ENCODE assay signal across 17 cellular contexts in genomic region chr11:285021-285893, GRCh38. TPM values are rescaled to one million over a fixed set of nuclear protein-coding genes. Genes with fewer than 3 reads are reported as not detected.
DNase-seq lines count a peak whose midpoint lies in the region; ATAC-seq, FAIRE-seq and TF ChIP-seq lines count a peak whose summit lies in the region.
"Had no signal": no experiment of that assay in that cellular context is flagged by ENCODE, and none has a peak within 500 bp of the region (broad histone marks: within the 10 kb centered on the region; RNA-seq: fewer than 3 reads in every experiment).

No MANE protein-coding gene starts in this region.

- no peak for FAIRE-seq in HepG2 (lab: Jason Lieb, UNC)
- FAIRE-seq: D721Med had no signal

- H3K4me3 Mint-ChIP-seq in activated CD4-positive, alpha-beta memory T cell treated with anti-CD3 and anti-CD28 coated beads for 36 hours, result no peak overlapping the region
- H3K4me3 Mint-ChIP-seq: neural progenitor cell had no signal

- H4K20me1 ChIP-seq in HepG2 (ENCODE audit: insufficient read depth, low read length), result no peaks in the 10 kb centered on the region

- no peaks in the 10 kb centered on the region for H3K9me3 ChIP-seq in HepG2 (ENCODE audit: low read length)

- no peak for TF ChIP-seq EP300 in HepG2 (IDR thresholded peaks at IDR 0.05; ENCODE audit: low read depth in 2 of 2, low read length in 2 of 2)
- TF ChIP-seq EP300 in HepG2 (CRISPR knock-in tag; IDR thresholded peaks at IDR 0.05; ENCODE audit: borderline replicate concordance), result no peak

- H3K4me2 ChIP-seq in HepG2 (ENCODE audit: low read depth, low read length), result no peak overlapping the region
- H3K4me2 ChIP-seq: hepatocyte, neural progenitor cell had no signal

- BruUV-seq in HepG2 (replicated peaks; lab: Mats Ljungman, UMichigan), result no TSS peak

- peaks cover 46% of the 10 kb centered on the region for H3K4me1 Mint-ChIP-seq in activated CD4-positive, alpha-beta memory T cell treated with anti-CD3 and anti-CD28 coated beads for 36 hours (ENCODE audit: low read depth)

- no peak overlapping the region for H3K27ac ChIP-seq in HepG2 (ENCODE audit: extremely low read length, insufficient read depth, low read length)
- H3K27ac ChIP-seq: brain microvascular endothelial cell, hepatocyte, neural progenitor cell had no signal

- TF ChIP-seq CTCF in HepG2 (CRISPR knock-in tag; IDR thresholded peaks at IDR 0.05), result no peak

- TF ChIP-seq POLR2A in HepG2 (IDR thresholded peaks at IDR 0.05; ENCODE audit: insufficient read depth in 1 of 2, low read depth in 2 of 2, low read length in 2 of 2), result no peak

- H3K9ac ChIP-seq in HepG2 (ENCODE audit: insufficient read depth, low read depth, low read length), result no peak overlapping the region
- H3K9ac ChIP-seq: neural progenitor cell had no signal

- H3K36me3 Mint-ChIP-seq in activated CD4-positive, alpha-beta memory T cell treated with anti-CD3 and anti-CD28 coated beads for 36 hours, result peaks cover 6% of the 10 kb centered on the region
- H3K36me3 Mint-ChIP-seq: neural progenitor cell had no signal

- peaks cover 16% of the 10 kb centered on the region for H3K27me3 Mint-ChIP-seq in activated CD4-positive, alpha-beta memory T cell treated with anti-CD3 and anti-CD28 coated beads for 36 hours

- no peak for TF ChIP-seq RAD21 in HepG2 (CRISPR knock-in tag; IDR thresholded peaks at IDR 0.05)

- H3K79me2 ChIP-seq in HepG2 (ENCODE audit: insufficient read depth, low read length), result no peaks in the 10 kb centered on the region
- H3K79me2 ChIP-seq: hepatocyte had no signal

- in situ Hi-C loops in HepG2 (cut with HindIII; ENCODE audit: extremely low pct_ligation_motif_present, low pct_unique_long_range_greater_than_20kb), result no loop called here

- peaks cover 9 to 78% of the 10 kb centered on the region in 2 experiments; a peak in 4 of 5 replicates for H3K27me3 ChIP-seq in HepG2 (ENCODE audit: control insufficient read depth in 1 of 2, insufficient read depth in 2 of 2, low read length in 2 of 2)
- H3K27me3 ChIP-seq: hepatocyte had no signal

- no peak overlapping the region for H3K4me3 ChIP-seq in HepG2 (replicated peaks in 1 of 3; ENCODE audit: insufficient read depth in 1 of 3, low read depth in 2 of 3, low read length in 3 of 3)
- H3K4me3 ChIP-seq: hepatocyte, neural progenitor cell had no signal

- H3K9me3 Mint-ChIP-seq in activated CD4-positive, alpha-beta memory T cell treated with anti-CD3 and anti-CD28 coated beads for 36 hours, result no peaks in the 10 kb centered on the region

- peak; percentile 23 for ATAC-seq in HepG2
- no peak for ATAC-seq in HG03139 (IDR thresholded peaks at IDR 0.05; ENCODE audit: unreplicated experiment)
- ATAC-seq in HG02798 (IDR thresholded peaks at IDR 0.05; ENCODE audit: poor library complexity, unreplicated experiment), result no peak

- WGBS in HepG2 (ENCODE audit: low lambda C conversion rate), result 38% methylated on average over 10 of the region's 29 CpGs

- H3K4me1 ChIP-seq in HepG2 (ENCODE audit: insufficient read depth, low read length), result peaks cover 41% of the 10 kb centered on the region

- no peak overlapping the region for H3K27ac Mint-ChIP-seq in activated CD4-positive, alpha-beta memory T cell treated with anti-CD3 and anti-CD28 coated beads for 36 hours

- no peaks in the 10 kb centered on the region for H3K36me3 ChIP-seq in HepG2 (replicated peaks in 1 of 2; ENCODE audit: control insufficient read depth in 1 of 2, insufficient read depth in 2 of 2, low read length in 2 of 2)
- H3K36me3 ChIP-seq: brain microvascular endothelial cell, neural progenitor cell had no signal

- POLR2A ChIA-PET in activated CD4-positive, alpha-beta memory T cell treated with anti-CD3 and anti-CD28 coated beads for 36 hours (lab: Charles Lee), result no interaction called here
- POLR2A ChIA-PET in HepG2 (lab: Yijun Ruan, JAX), result no interaction called here

- CTCF ChIA-PET in activated CD4-positive, alpha-beta memory T cell treated with anti-CD3 and anti-CD28 coated beads for 36 hours (lab: Charles Lee), result interaction anchor here (9.1 kb wide), 1 partner anchor 34 kb away, joined by 57 read pairs; no protein-coding TSS in a partner anchor
- CTCF ChIA-PET in HepG2 (lab: Yijun Ruan, JAX; ENCODE audit: low intra/inter-chr PET ratio, low total read pairs), result no interaction called here

- intact Hi-C loops in activated CD4-positive, alpha-beta memory T cell treated with anti-CD3 and anti-CD28 coated beads for 36 hours (cut with micrococcal nuclease), result loop anchor here (5.0 kb wide), 1 partner anchor 48 kb away; the partner anchor contains the start of genes PSMD13 and SIRT3
- intact Hi-C loops in HepG2 (cut with micrococcal nuclease; ENCODE audit: unreplicated experiment), result no loop called here

- peak; percentile 1 for DNase-seq in activated naive CD4-positive, alpha-beta T cell treated with Interleukin-2 at 50 U/mL for 16 hours
- DNase-seq in activated naive CD4-positive, alpha-beta T cell treated with anti-CD3 and anti-CD28 coated beads, Interleukin-2, amount 50 U/mL, for 16 hours, result no peak
- DNase-seq in activated CD4-positive, alpha-beta memory T cell treated with anti-CD3 and anti-CD28 coated beads for 36 hours, result peak; percentile 9
- DNase-seq in HepG2 (ENCODE audit: low spot score) (no peak), hypothalamus (lab: John Stamatoyannopoulos, UW) (no peak)
- DNase-seq in stimulated activated CD8-positive, alpha-beta memory T cell treated with anti-CD3 and anti-CD28 coated beads, Interleukin-4, amount 100 ng/mL, for 48 hours, result peak; percentile 20
- DNase-seq: activated CD4-positive, CD25-positive, alpha-beta regulatory T cell; brain microvascular endothelial cell; NCI-H1417 treated with DMSO at 0.1 percent for 48 hours; NCI-H446 had no signal

- no peak overlapping the region for H2AFZ ChIP-seq in HepG2 (ENCODE audit: low read length)
- H2AFZ ChIP-seq: hepatocyte, neural progenitor cell had no signal

RNA-seq across cellular contexts. Expression of gene PGGHG, which starts 3.7 kb away (rescaled TPM):
- total RNA-seq in activated CD4-positive, alpha-beta memory T cell treated with anti-CD3 and anti-CD28 coated beads for 36 hours, result 10 to 100 TPM; 74.3 to 75.0 TPM
- 1.5 and 5.9 TPM in 2 replicates for total RNA-seq in HepG2 (2016; rRNA removed; fragmentation: Illumina TruSeq; extraction: Trizol)
- total RNA-seq in HepG2 (2016; cell fraction: cytosol; rRNA removed; fragmentation: Illumina TruSeq; extraction: Trizol; ENCODE audit: low read depth), result 0.51 and 0.79 TPM in 2 replicates
- 1.7 and 6.0 TPM in 2 replicates for total RNA-seq in HepG2 (2016; cell fraction: insoluble cytoplasmic fraction; rRNA removed; fragmentation: Illumina TruSeq; extraction: Trizol)
- total RNA-seq in HepG2 (2016; cell fraction: membrane; rRNA removed; fragmentation: Illumina TruSeq; extraction: Trizol), result 0.96 and 1.2 TPM in 2 replicates
- 6.6 and 7.9 TPM in 2 replicates for total RNA-seq in HepG2 (2016; cell fraction: nucleus; rRNA removed; fragmentation: Illumina TruSeq; extraction: Trizol)
- polyA plus RNA-seq in HepG2 (2011; rRNA removed), result 14.8 and 17.4 TPM in 2 replicates
- polyA plus RNA-seq in HepG2 (2011; cell fraction: cytosol; rRNA removed), result 2.8 and 4.0 TPM in 2 replicates
- 254 and 355 TPM in 2 replicates for polyA plus RNA-seq in HepG2 (2011; cell fraction: nucleus; rRNA removed)
- polyA plus RNA-seq in HepG2 (2012), result 11.4 and 16.7 TPM in 2 replicates
- 0.29 and 0.37 TPM in 2 replicates for polyA plus RNA-seq in HepG2 (2016; cell fraction: cytosol; fragmentation: Illumina TruSeq; extraction: Trizol; ENCODE audit: low read depth)
- 1.6 and 2.4 TPM in 2 replicates for polyA plus RNA-seq in HepG2 (2016; cell fraction: insoluble cytoplasmic fraction; fragmentation: Illumina TruSeq; extraction: Trizol; ENCODE audit: low read depth)
- 0.88 and 1.1 TPM in 2 replicates for polyA plus RNA-seq in HepG2 (2016; cell fraction: membrane; fragmentation: Illumina TruSeq; extraction: Trizol; ENCODE audit: low read depth)
- polyA plus RNA-seq in HepG2 (2016; cell fraction: nucleus; fragmentation: Illumina TruSeq; extraction: Trizol; ENCODE audit: insufficient read depth, low read depth), result 30.4 and 30.9 TPM in 2 replicates
- 2.9 and 7.7 TPM in 2 replicates for polyA minus RNA-seq in HepG2 (2011; rRNA and poly(A)+ RNA removed; ENCODE audit: low replicate concordance)
- 1.9 and 2.7 TPM in 2 replicates for polyA minus RNA-seq in HepG2 (2011; cell fraction: cytosol; rRNA and poly(A)+ RNA removed)
- polyA minus RNA-seq in HepG2 (2011; cell fraction: nucleus; rRNA and poly(A)+ RNA removed), result 13.7 and 13.8 TPM in 2 replicates

RNA-seq across cellular contexts. Expression of gene NLRP6, which starts 7.0 kb away (rescaled TPM):
- 1 to 10 TPM in 1 of 2 experiments, under 1 TPM in 1; 0.99 to 1.2 TPM for total RNA-seq in activated CD4-positive, alpha-beta memory T cell treated with anti-CD3 and anti-CD28 coated beads for 36 hours
- total RNA-seq in HepG2 (2016; rRNA removed; fragmentation: Illumina TruSeq; extraction: Trizol), result not detected in 2 replicates
- total RNA-seq in HepG2 (2016; cell fraction: cytosol; rRNA removed; fragmentation: Illumina TruSeq; extraction: Trizol; ENCODE audit: low read depth), result not detected in 2 replicates
- total RNA-seq in HepG2 (2016; cell fraction: insoluble cytoplasmic fraction; rRNA removed; fragmentation: Illumina TruSeq; extraction: Trizol), result not detected in 2 replicates
- not detected in 2 replicates for total RNA-seq in HepG2 (2016; cell fraction: membrane; rRNA removed; fragmentation: Illumina TruSeq; extraction: Trizol)
- total RNA-seq in HepG2 (2016; cell fraction: nucleus; rRNA removed; fragmentation: Illumina TruSeq; extraction: Trizol), result not detected in 2 replicates
- polyA plus RNA-seq in HepG2 (2011; rRNA removed), result not detected in 2 replicates
- not detected in 2 replicates for polyA plus RNA-seq in HepG2 (2011; cell fraction: cytosol; rRNA removed)
- polyA plus RNA-seq in HepG2 (2011; cell fraction: nucleus; rRNA removed), result not detected in 2 replicates
- polyA plus RNA-seq in HepG2 (2012), result not detected in 2 replicates
- polyA plus RNA-seq in HepG2 (2016; cell fraction: cytosol; fragmentation: Illumina TruSeq; extraction: Trizol; ENCODE audit: low read depth), result not detected in 2 replicates
- polyA plus RNA-seq in HepG2 (2016; cell fraction: insoluble cytoplasmic fraction; fragmentation: Illumina TruSeq; extraction: Trizol; ENCODE audit: low read depth), result not detected in 2 replicates
- not detected in 2 replicates for polyA plus RNA-seq in HepG2 (2016; cell fraction: membrane; fragmentation: Illumina TruSeq; extraction: Trizol; ENCODE audit: low read depth)
- polyA plus RNA-seq in HepG2 (2016; cell fraction: nucleus; fragmentation: Illumina TruSeq; extraction: Trizol; ENCODE audit: insufficient read depth, low read depth), result not detected in 2 replicates
- polyA minus RNA-seq in HepG2 (2011; rRNA and poly(A)+ RNA removed; ENCODE audit: low replicate concordance), result not detected in 2 replicates
- polyA minus RNA-seq in HepG2 (2011; cell fraction: cytosol; rRNA and poly(A)+ RNA removed), result not detected in 2 replicates
- polyA minus RNA-seq in HepG2 (2011; cell fraction: nucleus; rRNA and poly(A)+ RNA removed), result not detected in 2 replicates
- total RNA-seq: fibroblast of lung, H4, hepatocyte had no signal
- polyA plus RNA-seq: fibroblast of lung had no signal

RNA-seq across cellular contexts. Expression of gene IFITM5, which starts 14.1 kb away (rescaled TPM):
- total RNA-seq in activated CD4-positive, alpha-beta memory T cell treated with anti-CD3 and anti-CD28 coated beads for 36 hours, result not detected
- total RNA-seq in HepG2 (2016; rRNA removed; fragmentation: Illumina TruSeq; extraction: Trizol), result not detected in 2 replicates
- not detected in 2 replicates for total RNA-seq in HepG2 (2016; cell fraction: cytosol; rRNA removed; fragmentation: Illumina TruSeq; extraction: Trizol; ENCODE audit: low read depth)
- not detected in 2 replicates for total RNA-seq in HepG2 (2016; cell fraction: insoluble cytoplasmic fraction; rRNA removed; fragmentation: Illumina TruSeq; extraction: Trizol)
- total RNA-seq in HepG2 (2016; cell fraction: membrane; rRNA removed; fragmentation: Illumina TruSeq; extraction: Trizol), result not detected in 2 replicates
- total RNA-seq in HepG2 (2016; cell fraction: nucleus; rRNA removed; fragmentation: Illumina TruSeq; extraction: Trizol), result not detected in 2 replicates
- not detected in 2 replicates for polyA plus RNA-seq in HepG2 (2011; rRNA removed)
- not detected in 2 replicates for polyA plus RNA-seq in HepG2 (2011; cell fraction: cytosol; rRNA removed)
- not detected in 2 replicates for polyA plus RNA-seq in HepG2 (2011; cell fraction: nucleus; rRNA removed)
- not detected in 2 replicates for polyA plus RNA-seq in HepG2 (2012)
- polyA plus RNA-seq in HepG2 (2016; cell fraction: cytosol; fragmentation: Illumina TruSeq; extraction: Trizol; ENCODE audit: low read depth), result not detected in 2 replicates
- not detected in 2 replicates for polyA plus RNA-seq in HepG2 (2016; cell fraction: insoluble cytoplasmic fraction; fragmentation: Illumina TruSeq; extraction: Trizol; ENCODE audit: low read depth)
- polyA plus RNA-seq in HepG2 (2016; cell fraction: membrane; fragmentation: Illumina TruSeq; extraction: Trizol; ENCODE audit: low read depth), result not detected in 2 replicates
- not detected in 2 replicates for polyA plus RNA-seq in HepG2 (2016; cell fraction: nucleus; fragmentation: Illumina TruSeq; extraction: Trizol; ENCODE audit: insufficient read depth, low read depth)
- polyA minus RNA-seq in HepG2 (2011; rRNA and poly(A)+ RNA removed; ENCODE audit: low replicate concordance), result not detected in 2 replicates
- not detected in 2 replicates for polyA minus RNA-seq in HepG2 (2011; cell fraction: cytosol; rRNA and poly(A)+ RNA removed)
- not detected in 2 replicates for polyA minus RNA-seq in HepG2 (2011; cell fraction: nucleus; rRNA and poly(A)+ RNA removed)
- total RNA-seq: H4, hepatocyte had no signal
- polyA plus RNA-seq: fibroblast of lung, hepatocyte had no signal

RNA-seq across cellular contexts. Expression of gene IFITM2, which starts 22.4 kb away (rescaled TPM):
- 100 to 1,000 TPM; 525 to 561 TPM for total RNA-seq in activated CD4-positive, alpha-beta memory T cell treated with anti-CD3 and anti-CD28 coated beads for 36 hours
- 10.4 and 13.8 TPM in 2 replicates for total RNA-seq in HepG2 (2016; rRNA removed; fragmentation: Illumina TruSeq; extraction: Trizol)
- 4.6 and 5.5 TPM in 2 replicates for total RNA-seq in HepG2 (2016; cell fraction: cytosol; rRNA removed; fragmentation: Illumina TruSeq; extraction: Trizol; ENCODE audit: low read depth)
- total RNA-seq in HepG2 (2016; cell fraction: insoluble cytoplasmic fraction; rRNA removed; fragmentation: Illumina TruSeq; extraction: Trizol), result 11.6 and 12.1 TPM in 2 replicates
- total RNA-seq in HepG2 (2016; cell fraction: membrane; rRNA removed; fragmentation: Illumina TruSeq; extraction: Trizol), result 5.2 and 7.6 TPM in 2 replicates
- 6.0 and 9.0 TPM in 2 replicates for total RNA-seq in HepG2 (2016; cell fraction: nucleus; rRNA removed; fragmentation: Illumina TruSeq; extraction: Trizol)
- polyA plus RNA-seq in HepG2 (2011; rRNA removed), result 267 and 289 TPM in 2 replicates
- polyA plus RNA-seq in HepG2 (2011; cell fraction: cytosol; rRNA removed), result 371 and 454 TPM in 2 replicates
- polyA plus RNA-seq in HepG2 (2011; cell fraction: nucleus; rRNA removed), result 88.0 and 115 TPM in 2 replicates
- polyA plus RNA-seq in HepG2 (2012), result 111 and 258 TPM in 2 replicates
- 23.4 and 27.5 TPM in 2 replicates for polyA plus RNA-seq in HepG2 (2016; cell fraction: cytosol; fragmentation: Illumina TruSeq; extraction: Trizol; ENCODE audit: low read depth)
- polyA plus RNA-seq in HepG2 (2016; cell fraction: insoluble cytoplasmic fraction; fragmentation: Illumina TruSeq; extraction: Trizol; ENCODE audit: low read depth), result 52.2 and 56.6 TPM in 2 replicates
- 26.5 and 30.4 TPM in 2 replicates for polyA plus RNA-seq in HepG2 (2016; cell fraction: membrane; fragmentation: Illumina TruSeq; extraction: Trizol; ENCODE audit: low read depth)
- polyA plus RNA-seq in HepG2 (2016; cell fraction: nucleus; fragmentation: Illumina TruSeq; extraction: Trizol; ENCODE audit: insufficient read depth, low read depth), result 46.2 and 58.7 TPM in 2 replicates
- 409 and 521 TPM in 2 replicates for polyA minus RNA-seq in HepG2 (2011; rRNA and poly(A)+ RNA removed; ENCODE audit: low replicate concordance)
- 52.0 and 52.6 TPM in 2 replicates for polyA minus RNA-seq in HepG2 (2011; cell fraction: cytosol; rRNA and poly(A)+ RNA removed)
- 21.9 and 27.4 TPM in 2 replicates for polyA minus RNA-seq in HepG2 (2011; cell fraction: nucleus; rRNA and poly(A)+ RNA removed)

RNA-seq across cellular contexts. Expression of gene IFITM1, which starts 28.6 kb away (rescaled TPM):
- total RNA-seq in activated CD4-positive, alpha-beta memory T cell treated with anti-CD3 and anti-CD28 coated beads for 36 hours, result 100 to 1,000 TPM; 195 to 200 TPM
- 0.38 TPM in 1 of 2 replicates, not detected in the other for total RNA-seq in HepG2 (2016; rRNA removed; fragmentation: Illumina TruSeq; extraction: Trizol)
- total RNA-seq in HepG2 (2016; cell fraction: cytosol; rRNA removed; fragmentation: Illumina TruSeq; extraction: Trizol; ENCODE audit: low read depth), result not detected in 2 replicates
- total RNA-seq in HepG2 (2016; cell fraction: insoluble cytoplasmic fraction; rRNA removed; fragmentation: Illumina TruSeq; extraction: Trizol), result 0.24 TPM in 1 of 2 replicates, not detected in the other
- total RNA-seq in HepG2 (2016; cell fraction: membrane; rRNA removed; fragmentation: Illumina TruSeq; extraction: Trizol), result 0.34 TPM in 1 of 2 replicates, not detected in the other
- total RNA-seq in HepG2 (2016; cell fraction: nucleus; rRNA removed; fragmentation: Illumina TruSeq; extraction: Trizol), result not detected in 2 replicates
- 11.1 and 18.7 TPM in 2 replicates for polyA plus RNA-seq in HepG2 (2011; rRNA removed)
- polyA plus RNA-seq in HepG2 (2011; cell fraction: cytosol; rRNA removed), result 15.6 and 17.2 TPM in 2 replicates
- polyA plus RNA-seq in HepG2 (2011; cell fraction: nucleus; rRNA removed), result 4.5 and 6.7 TPM in 2 replicates
- polyA plus RNA-seq in HepG2 (2012), result 5.0 and 18.1 TPM in 2 replicates
- polyA plus RNA-seq in HepG2 (2016; cell fraction: cytosol; fragmentation: Illumina TruSeq; extraction: Trizol; ENCODE audit: low read depth), result 0.40 and 0.62 TPM in 2 replicates
- polyA plus RNA-seq in HepG2 (2016; cell fraction: insoluble cytoplasmic fraction; fragmentation: Illumina TruSeq; extraction: Trizol; ENCODE audit: low read depth), result not detected in 2 replicates
- polyA plus RNA-seq in HepG2 (2016; cell fraction: membrane; fragmentation: Illumina TruSeq; extraction: Trizol; ENCODE audit: low read depth), result 0.41 TPM in 1 of 2 replicates, not detected in the other
- 0.85 and 1.3 TPM in 2 replicates for polyA plus RNA-seq in HepG2 (2016; cell fraction: nucleus; fragmentation: Illumina TruSeq; extraction: Trizol; ENCODE audit: insufficient read depth, low read depth)
- 15.4 and 536 TPM in 2 replicates for polyA minus RNA-seq in HepG2 (2011; rRNA and poly(A)+ RNA removed; ENCODE audit: low replicate concordance)
- 4.5 and 5.8 TPM in 2 replicates for polyA minus RNA-seq in HepG2 (2011; cell fraction: cytosol; rRNA and poly(A)+ RNA removed)
- polyA minus RNA-seq in HepG2 (2011; cell fraction: nucleus; rRNA and poly(A)+ RNA removed), result 1.5 and 2.7 TPM in 2 replicates

Comparison
In these comparisons a context has a peak if more than half of its experiments do, and no peak if none do; other contexts are left out.
1. DNase-seq: peak in activated naive CD4-positive, alpha-beta T cell treated with Interleukin-2 at 50 U/mL for 16 hours (single experiment), activated CD4-positive, alpha-beta memory T cell treated with anti-CD3 and anti-CD28 coated beads for 36 hours (single experiment) and stimulated activated CD8-positive, alpha-beta memory T cell treated with anti-CD3 and anti-CD28 coated beads, Interleukin-4, amount 100 ng/mL, for 48 hours (single experiment); none in activated naive CD4-positive, alpha-beta T cell treated with anti-CD3 and anti-CD28 coated beads, Interleukin-2, amount 50 U/mL, for 16 hours (single experiment), HepG2 (single experiment) and hypothalamus (0 of 51).
2. RNA of gene PGGHG, which starts 3.7 kb away (total RNA-seq): 74.3 to 75.0 TPM in activated CD4-positive, alpha-beta memory T cell treated with anti-CD3 and anti-CD28 coated beads for 36 hours; 0.51 to 7.9 TPM in HepG2; every median in the first group is over 4 times any median in the second.